ENCODE assay signal across 26 cellular contexts in the genomic region with DNA sequence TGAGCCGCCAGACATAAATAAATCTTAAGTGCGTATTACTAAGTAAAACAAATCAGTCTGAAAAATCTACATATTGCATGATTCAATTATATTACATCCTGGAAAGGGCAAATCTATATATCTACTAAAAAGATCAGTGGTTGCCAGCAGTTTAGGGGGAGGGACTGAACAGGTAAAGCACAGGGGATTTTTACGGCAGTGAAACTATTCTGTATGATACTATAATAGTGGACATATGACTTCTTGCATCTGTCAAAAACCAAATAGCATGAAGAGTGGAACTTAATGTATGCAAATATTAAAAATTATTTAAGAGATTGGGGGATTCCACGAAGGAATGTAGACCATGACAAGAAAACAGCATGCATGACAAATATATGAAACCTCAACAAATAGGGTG.
"Had no signal": no experiment of that assay in that cellular context is flagged by ENCODE, and none has a peak within 500 bp of the region (broad histone marks: within the 10 kb centered on the region; RNA-seq: fewer than 3 reads in every experiment).

No MANE protein-coding gene starts in this region.

- H3K4me3 ChIP-seq: adrenal gland, body of pancreas, breast epithelium, MG63 had no signal

- DNase-seq: activated CD4-positive, alpha-beta T cell treated with anti-CD3 and anti-CD28 coated beads for 36 hours; activated CD4-positive, alpha-beta T cell treated with anti-CD3 and anti-CD28 coated beads, Interleukin-2, amount 10 ng/mL, durations not matched to agents 7 days and 5 days; activated CD4-positive, alpha-beta T cell treated with anti-CD3 and anti-CD28 coated beads, Interleukin-2, amount 50 U/mL, for 48 hours; activated CD8-positive, alpha-beta T cell treated with anti-CD3 and anti-CD28 coated beads, Interleukin-2, amount 10 ng/mL, durations not matched to agents 7 days and 5 days; activated gamma-delta T cell treated with Interleukin-2 at 50 U/mL for 16 hours; activated naive CD4-positive, alpha-beta T cell treated with anti-CD3 and anti-CD28 coated beads for 36 hours; activated T-cell treated with anti-CD3 and anti-CD28 coated beads, Interleukin-2, amount 50 U/mL, for 24 hours; adrenal gland; body of pancreas; Kasumi-1; MG63; NCI-H1092 treated with DMSO at 0.1 percent for 48 hours; NCI-H146; NCI-H187; NCI-H2029 treated with DMSO at 0.1 percent for 48 hours; NCI-H2107; NCI-H2171; NCI-H510A; NCI-H526; NCI-H748 treated with DMSO at 0.1 percent for 48 hours; NK-92 treated with Interleukin-12 subunit alpha and Interleukin-12 subunit beta, amount 100 ng/mL, for 24 hours; Right ventricle myocardium superior had no signal

- H3K4me1 ChIP-seq: adrenal gland, breast epithelium had no signal

- H3K9me3 ChIP-seq: adrenal gland, body of pancreas, breast epithelium, MG63 had no signal

- ATAC-seq: activated CD4-positive, alpha-beta T cell treated with anti-CD3 and anti-CD28 coated beads for 36 hours; activated CD4-positive, CD25-positive, alpha-beta regulatory T cell treated with anti-CD3 and anti-CD28 coated beads, Interleukin-2, amount 50 U/mL, for 24 hours; activated CD8-positive, alpha-beta T cell treated with anti-CD3 and anti-CD28 coated beads, Interleukin-2, amount 10 ng/mL, durations not matched to agents 7 days and 5 days; activated naive CD4-positive, alpha-beta T cell treated with anti-CD3 and anti-CD28 coated beads, Interleukin-2, amount 50 U/mL, for 72 hours; body of pancreas had no signal

- H3K9me3 Mint-ChIP-seq: activated CD4-positive, alpha-beta T cell treated with anti-CD3 and anti-CD28 coated beads, Interleukin-2, amount 10 ng/mL, durations not matched to agents 7 days and 5 days; activated naive CD4-positive, alpha-beta T cell treated with anti-CD3 and anti-CD28 coated beads for 36 hours; activated naive CD4-positive, alpha-beta T cell treated with anti-CD3 and anti-CD28 coated beads, Interleukin-2, amount 50 U/mL, for 72 hours; activated T-cell treated with anti-CD3 and anti-CD28 coated beads, Interleukin-2, amount 50 U/mL, for 24 hours; activated T-helper 1 cell treated with anti-CD3 and anti-CD28 coated beads, Interleukin-12 subunit alpha, Interleukin-12 subunit beta, Interleukin-2, Interleukin-4 antibody, amounts not matched to agents 30 ng/mL and 10 ng/mL and 1 ng/mL, durations not matched to agents 14 hours and 24 hours and 36 hours had no signal

- H3K27me3 ChIP-seq: adrenal gland, body of pancreas, breast epithelium, MG63 had no signal

- H3K4me3 Mint-ChIP-seq: activated CD4-positive, alpha-beta T cell treated with anti-CD3 and anti-CD28 coated beads for 36 hours; activated CD4-positive, alpha-beta T cell treated with anti-CD3 and anti-CD28 coated beads, Interleukin-2, amount 10 ng/mL, durations not matched to agents 7 days and 5 days; activated CD8-positive, alpha-beta T cell treated with anti-CD3 and anti-CD28 coated beads, Interleukin-2, amount 10 ng/mL, durations not matched to agents 7 days and 5 days; activated naive CD4-positive, alpha-beta T cell treated with anti-CD3 and anti-CD28 coated beads for 36 hours; activated T-cell treated with anti-CD3 and anti-CD28 coated beads, Interleukin-2, amount 50 U/mL, for 24 hours; activated T-helper 1 cell treated with anti-CD3 and anti-CD28 coated beads, Interleukin-12 subunit alpha, Interleukin-12 subunit beta, Interleukin-2, Interleukin-4 antibody, amounts not matched to agents 30 ng/mL and 10 ng/mL and 1 ng/mL, durations not matched to agents 14 hours and 24 hours and 36 hours had no signal

- H3K27ac ChIP-seq: adrenal gland, body of pancreas, breast epithelium had no signal

- H3K27me3 Mint-ChIP-seq: activated CD4-positive, alpha-beta T cell treated with anti-CD3 and anti-CD28 coated beads for 36 hours; activated CD4-positive, alpha-beta T cell treated with anti-CD3 and anti-CD28 coated beads, Interleukin-2, amount 10 ng/mL, durations not matched to agents 7 days and 5 days; activated T-cell treated with anti-CD3 and anti-CD28 coated beads, Interleukin-2, amount 50 U/mL, for 24 hours had no signal

- H3K36me3 ChIP-seq: adrenal gland had no signal

- H3K27ac Mint-ChIP-seq: activated CD4-positive, alpha-beta T cell treated with anti-CD3 and anti-CD28 coated beads, Interleukin-2, amount 10 ng/mL, durations not matched to agents 7 days and 5 days; activated CD8-positive, alpha-beta T cell treated with anti-CD3 and anti-CD28 coated beads, Interleukin-2, amount 10 ng/mL, durations not matched to agents 7 days and 5 days; activated naive CD4-positive, alpha-beta T cell treated with anti-CD3 and anti-CD28 coated beads for 36 hours; activated naive CD4-positive, alpha-beta T cell treated with anti-CD3 and anti-CD28 coated beads, Interleukin-2, amount 50 U/mL, for 72 hours; activated T-cell treated with anti-CD3 and anti-CD28 coated beads, Interleukin-2, amount 50 U/mL, for 24 hours; activated T-helper 1 cell treated with anti-CD3 and anti-CD28 coated beads, Interleukin-12 subunit alpha, Interleukin-12 subunit beta, Interleukin-2, Interleukin-4 antibody, amounts not matched to agents 30 ng/mL and 10 ng/mL and 1 ng/mL, durations not matched to agents 14 hours and 24 hours and 36 hours had no signal
